ENCODE assay signal across 25 cellular contexts in the genomic region with DNA sequence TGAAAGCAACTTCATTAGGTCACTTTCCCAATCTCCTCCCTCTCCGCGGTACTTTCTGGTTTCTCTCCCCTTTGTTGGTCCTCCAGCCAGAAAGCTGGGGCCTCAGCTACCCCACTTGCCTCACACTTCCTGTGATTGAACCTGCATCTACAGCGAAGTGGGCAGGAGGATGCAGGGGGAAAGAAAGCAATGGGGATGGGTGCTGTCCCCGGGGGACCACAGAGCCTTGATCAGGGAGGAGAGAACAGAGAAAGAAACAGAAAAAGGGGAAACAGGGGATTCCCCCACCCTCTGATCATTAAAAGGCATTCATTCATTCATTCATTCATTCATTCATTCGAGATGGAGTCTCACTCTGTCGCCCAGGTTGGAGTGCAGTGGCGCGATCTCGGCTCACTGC.
DNase-seq lines count a peak whose midpoint lies in the region; ATAC-seq and TF ChIP-seq lines count a peak whose summit lies in the region.
"Had no signal": no experiment of that assay in that cellular context is flagged by ENCODE, and none has a peak within 500 bp of the region (broad histone marks: within the 10 kb centered on the region; RNA-seq: fewer than 3 reads in every experiment).

No MANE protein-coding gene starts in this region.

- POLR2A ChIA-PET in activated CD4-positive, alpha-beta memory T cell treated with anti-CD3 and anti-CD28 coated beads for 36 hours (lab: Charles Lee), result no interaction called here
- POLR2A ChIA-PET in activated CD4-positive, alpha-beta memory T cell treated with anti-CD3 and anti-CD28 coated beads, Interleukin-2, amount 10 ng/mL, durations not matched to agents 7 days and 5 days (lab: Charles Lee), result no interaction called here

- peak; percentile 54 for DNase-seq in activated CD4-positive, alpha-beta memory T cell treated with anti-CD3 and anti-CD28 coated beads for 36 hours
- DNase-seq in activated CD4-positive, alpha-beta memory T cell treated with anti-CD3 and anti-CD28 coated beads, Interleukin-2, amount 10 ng/mL, durations not matched to agents 7 days and 5 days, result no peak
- peak; percentile 20 for DNase-seq in chondrocyte (ENCODE audit: low spot score)
- DNase-seq in nucleus accumbens (lab: John Stamatoyannopoulos, UW), result no peak
- no peak for DNase-seq in substantia nigra (lab: John Stamatoyannopoulos, UW)
- DNase-seq: activated CD8-positive, alpha-beta memory T cell treated with anti-CD3 and anti-CD28 coated beads, Interleukin-2, amount 50 U/mL, for 48 hours; DMS53; IMR-90; lower lobe of right lung; MG63; NCI-H1436; NCI-H2171 treated with DMSO at 0.1 percent for 48 hours; NCI-H748 treated with DMSO at 0.1 percent for 48 hours; occipital lobe; PC-9; SJCRH30; WERI-Rb-1 had no signal

- H3K36me3 ChIP-seq in BLaER1 treated with 17β-estradiol and CSF1 and Interleukin-3, amounts not matched to agents 10 nM and 100 nM, result no peaks in the 10 kb centered on the region
- peaks cover 3% of the 10 kb centered on the region for H3K36me3 ChIP-seq in OCI-LY3 (replicated peaks; ENCODE audit: low read depth, low read length)
- H3K36me3 ChIP-seq: breast epithelium, lower lobe of right lung, MG63, SJCRH30, WERI-Rb-1 had no signal

- H3K9ac ChIP-seq in BLaER1 treated with 17β-estradiol and CSF1 and Interleukin-3, amounts not matched to agents 10 nM and 100 nM, result no peak overlapping the region
- no peak overlapping the region for H3K9ac ChIP-seq in OCI-LY3 (ENCODE audit: low read length)

- peak overlapping the region; percentile 74 for H3K27ac Mint-ChIP-seq in activated CD4-positive, alpha-beta memory T cell treated with anti-CD3 and anti-CD28 coated beads for 36 hours
- no peak overlapping the region for H3K27ac Mint-ChIP-seq in activated CD4-positive, alpha-beta memory T cell treated with anti-CD3 and anti-CD28 coated beads, Interleukin-2, amount 10 ng/mL, durations not matched to agents 7 days and 5 days
- no peak overlapping the region for H3K27ac Mint-ChIP-seq in chondrocyte (ENCODE audit: unreplicated experiment)
- H3K27ac Mint-ChIP-seq: dendritic cell treated with granulocyte-macrophage colony-stimulating factor and Interleukin-4, amounts not matched to agents 40 ng/mL and 50 ng/mL, for 4 days had no signal

- H3K4me3 Mint-ChIP-seq in activated CD4-positive, alpha-beta memory T cell treated with anti-CD3 and anti-CD28 coated beads for 36 hours, result no peak overlapping the region
- H3K4me3 Mint-ChIP-seq in activated CD4-positive, alpha-beta memory T cell treated with anti-CD3 and anti-CD28 coated beads, Interleukin-2, amount 10 ng/mL, durations not matched to agents 7 days and 5 days, result no peak overlapping the region
- H3K4me3 Mint-ChIP-seq in chondrocyte (ENCODE audit: unreplicated experiment), result no peak overlapping the region
- H3K4me3 Mint-ChIP-seq: dendritic cell treated with granulocyte-macrophage colony-stimulating factor and Interleukin-4, amounts not matched to agents 40 ng/mL and 50 ng/mL, for 4 days had no signal

- intact Hi-C loops in activated CD4-positive, alpha-beta memory T cell treated with anti-CD3 and anti-CD28 coated beads for 36 hours (cut with micrococcal nuclease), result no loop called here

- CTCF ChIA-PET in activated CD4-positive, alpha-beta memory T cell treated with anti-CD3 and anti-CD28 coated beads for 36 hours (lab: Charles Lee), result no interaction called here
- CTCF ChIA-PET in activated CD4-positive, alpha-beta memory T cell treated with anti-CD3 and anti-CD28 coated beads, Interleukin-2, amount 10 ng/mL, durations not matched to agents 7 days and 5 days (lab: Charles Lee), result no interaction called here

- peaks cover 0 to 19% (median 9%) of the 10 kb centered on the region in 10 experiments; a peak in 11 of 20 replicates for H3K4me1 ChIP-seq in BLaER1 treated with 17β-estradiol and CSF1 and Interleukin-3, amounts not matched to agents 10 nM and 100 nM
- peaks cover 14% of the 10 kb centered on the region for H3K4me1 ChIP-seq in OCI-LY3 (ENCODE audit: low read length)
- H3K4me1 ChIP-seq: A549, breast epithelium, lower lobe of right lung, SJCRH30 had no signal

- no peak overlapping the region for H3K27ac ChIP-seq in BLaER1 treated with 17β-estradiol and CSF1 and Interleukin-3, amounts not matched to agents 10 nM and 100 nM
- H3K27ac ChIP-seq in OCI-LY3 (ENCODE audit: low read length) (peak overlapping the region; percentile 31; the same call in 1 of the 2 replicates), substantia nigra (ENCODE audit: low read depth, low read length, poor library complexity, severe bottlenecking) (no peak overlapping the region)
- H3K27ac ChIP-seq: A549, breast epithelium, C4-2B, HL-60, lower lobe of right lung, PC-9, SJCRH30, WERI-Rb-1 had no signal

- no peak overlapping the region for H2AFZ ChIP-seq in OCI-LY3 (ENCODE audit: low read depth, low read length)
- H2AFZ ChIP-seq: PC-9 had no signal

- H3K27me3 ChIP-seq in BLaER1 treated with 17β-estradiol and CSF1 and Interleukin-3, amounts not matched to agents 10 nM and 100 nM, result no peaks in the 10 kb centered on the region
- no peaks in the 10 kb centered on the region for H3K27me3 ChIP-seq in OCI-LY3 (ENCODE audit: low read depth, low read length)
- H3K27me3 ChIP-seq: breast epithelium, MG63, SJCRH30 had no signal

- no peaks in the 10 kb centered on the region for H3K79me2 ChIP-seq in OCI-LY3 (ENCODE audit: low read length)

- H4K20me1 ChIP-seq in BLaER1 treated with 17β-estradiol and CSF1 and Interleukin-3, amounts not matched to agents 10 nM and 100 nM, result no peaks in the 10 kb centered on the region
- no peaks in the 10 kb centered on the region for H4K20me1 ChIP-seq in OCI-LY3 (ENCODE audit: insufficient read depth, low read length)

- no peaks in the 10 kb centered on the region for H3K36me3 Mint-ChIP-seq in activated CD4-positive, alpha-beta memory T cell treated with anti-CD3 and anti-CD28 coated beads for 36 hours
- H3K36me3 Mint-ChIP-seq in activated CD4-positive, alpha-beta memory T cell treated with anti-CD3 and anti-CD28 coated beads, Interleukin-2, amount 10 ng/mL, durations not matched to agents 7 days and 5 days (ENCODE audit: low read depth), result no peaks in the 10 kb centered on the region
- H3K36me3 Mint-ChIP-seq in chondrocyte (ENCODE audit: low read depth), result peaks cover 2% of the 10 kb centered on the region

- H3K9me3 ChIP-seq in BLaER1 treated with 17β-estradiol and CSF1 and Interleukin-3, amounts not matched to agents 10 nM and 100 nM (replicated peaks in 1 of 11), result no peaks in the 10 kb centered on the region
- H3K9me3 ChIP-seq in OCI-LY3 (ENCODE audit: insufficient read depth, low read length), result no peaks in the 10 kb centered on the region
- H3K9me3 ChIP-seq: A549, breast epithelium, lower lobe of right lung, MG63, SJCRH30 had no signal

- TF ChIP-seq CTCF in OCI-LY3 (IDR thresholded peaks at IDR 0.05; ENCODE audit: low read depth, low read length), result no peak
- no peak for TF ChIP-seq CTCF in chondrocyte (IDR thresholded peaks at IDR 0.05)

- peaks cover 10% of the 10 kb centered on the region for H3K4me1 Mint-ChIP-seq in activated CD4-positive, alpha-beta memory T cell treated with anti-CD3 and anti-CD28 coated beads for 36 hours (ENCODE audit: low read depth)
- peaks cover 10% of the 10 kb centered on the region for H3K4me1 Mint-ChIP-seq in activated CD4-positive, alpha-beta memory T cell treated with anti-CD3 and anti-CD28 coated beads, Interleukin-2, amount 10 ng/mL, durations not matched to agents 7 days and 5 days
- no peaks in the 10 kb centered on the region for H3K4me1 Mint-ChIP-seq in chondrocyte (ENCODE audit: low read depth)

- ATAC-seq in HG02885 (IDR thresholded peaks at IDR 0.05; ENCODE audit: poor library complexity, unreplicated experiment), result no peak
- ATAC-seq: A549, lower lobe of right lung had no signal

- H3K27me3 Mint-ChIP-seq in activated CD4-positive, alpha-beta memory T cell treated with anti-CD3 and anti-CD28 coated beads for 36 hours, result peaks cover 4% of the 10 kb centered on the region
- peaks cover 9% of the 10 kb centered on the region for H3K27me3 Mint-ChIP-seq in activated CD4-positive, alpha-beta memory T cell treated with anti-CD3 and anti-CD28 coated beads, Interleukin-2, amount 10 ng/mL, durations not matched to agents 7 days and 5 days
- H3K27me3 Mint-ChIP-seq in chondrocyte (ENCODE audit: low read depth), result peaks cover 8% of the 10 kb centered on the region

- no peak overlapping the region for H3K4me3 ChIP-seq in BLaER1 treated with 17β-estradiol and CSF1 and Interleukin-3, amounts not matched to agents 10 nM and 100 nM
- peak overlapping the region; percentile 21; the same call in 1 of the 2 replicates for H3K4me3 ChIP-seq in OCI-LY3 (ENCODE audit: low read length)
- H3K4me3 ChIP-seq: A549, breast epithelium, lower lobe of right lung, MG63, PC-9, SJCRH30 had no signal

- peak overlapping the region in 8 of 11 experiments; percentile 4 to 48 (median 22); a peak in 7 of 22 replicates for H3K4me2 ChIP-seq in BLaER1 treated with 17β-estradiol and CSF1 and Interleukin-3, amounts not matched to agents 10 nM and 100 nM
- peak overlapping the region; percentile 40 for H3K4me2 ChIP-seq in OCI-LY3 (ENCODE audit: low read length)
- H3K4me2 ChIP-seq: A549, PC-9 had no signal

- H3K9me3 Mint-ChIP-seq in activated CD4-positive, alpha-beta memory T cell treated with anti-CD3 and anti-CD28 coated beads for 36 hours, result no peaks in the 10 kb centered on the region
- H3K9me3 Mint-ChIP-seq in activated CD4-positive, alpha-beta memory T cell treated with anti-CD3 and anti-CD28 coated beads, Interleukin-2, amount 10 ng/mL, durations not matched to agents 7 days and 5 days, result peaks cover 2% of the 10 kb centered on the region
- peaks cover 4% of the 10 kb centered on the region for H3K9me3 Mint-ChIP-seq in chondrocyte (ENCODE audit: low read depth)
- H3K9me3 Mint-ChIP-seq: dendritic cell treated with granulocyte-macrophage colony-stimulating factor and Interleukin-4, amounts not matched to agents 40 ng/mL and 50 ng/mL, for 4 days had no signal

Comparison
In these comparisons a context has a peak if more than half of its experiments do, and no peak if none do; other contexts are left out.
1. DNase-seq: peak in activated CD4-positive, alpha-beta memory T cell treated with anti-CD3 and anti-CD28 coated beads for 36 hours (single experiment) and chondrocyte (single experiment); none in activated CD4-positive, alpha-beta memory T cell treated with anti-CD3 and anti-CD28 coated beads, Interleukin-2, amount 10 ng/mL, durations not matched to agents 7 days and 5 days (single experiment), nucleus accumbens (0 of 56) and substantia nigra (0 of 49).